ENCODE assay signal across 1 cellular context in the genomic region with DNA sequence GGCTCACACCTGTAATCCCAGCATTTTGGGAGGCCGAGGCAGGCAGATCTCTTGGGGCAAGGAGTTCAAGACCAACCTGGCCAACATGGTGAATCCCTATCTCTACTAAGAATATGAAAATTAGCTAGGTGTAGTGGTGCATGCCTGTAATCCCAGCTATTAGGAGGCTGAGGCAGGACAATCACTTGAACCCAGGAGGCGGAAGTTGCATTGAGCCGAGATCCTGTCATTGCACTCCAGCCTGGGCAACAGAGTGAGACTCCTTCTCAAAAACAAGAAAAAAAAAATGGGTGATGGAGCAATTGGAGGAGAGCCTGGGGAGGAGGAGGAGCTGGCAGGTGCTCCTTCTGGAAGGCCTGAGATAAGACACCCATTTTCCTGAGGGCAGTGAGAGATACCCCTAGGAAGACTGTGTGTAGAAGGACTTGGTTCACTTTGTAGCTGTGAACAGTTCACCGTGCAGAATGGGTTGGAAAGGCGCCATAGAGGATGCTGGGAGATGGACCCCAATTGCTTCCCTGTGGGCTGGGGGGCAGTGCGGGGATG.
TF ChIP-seq lines count a peak whose summit lies in the region.

No MANE protein-coding gene starts in this region.

TF ChIP-seq in K562, 482 proteins besides CTCF, POLR2A, EP300 and RAD21 (continued from another document and continues in another):
- TF ChIP-seq, protein P1, sequence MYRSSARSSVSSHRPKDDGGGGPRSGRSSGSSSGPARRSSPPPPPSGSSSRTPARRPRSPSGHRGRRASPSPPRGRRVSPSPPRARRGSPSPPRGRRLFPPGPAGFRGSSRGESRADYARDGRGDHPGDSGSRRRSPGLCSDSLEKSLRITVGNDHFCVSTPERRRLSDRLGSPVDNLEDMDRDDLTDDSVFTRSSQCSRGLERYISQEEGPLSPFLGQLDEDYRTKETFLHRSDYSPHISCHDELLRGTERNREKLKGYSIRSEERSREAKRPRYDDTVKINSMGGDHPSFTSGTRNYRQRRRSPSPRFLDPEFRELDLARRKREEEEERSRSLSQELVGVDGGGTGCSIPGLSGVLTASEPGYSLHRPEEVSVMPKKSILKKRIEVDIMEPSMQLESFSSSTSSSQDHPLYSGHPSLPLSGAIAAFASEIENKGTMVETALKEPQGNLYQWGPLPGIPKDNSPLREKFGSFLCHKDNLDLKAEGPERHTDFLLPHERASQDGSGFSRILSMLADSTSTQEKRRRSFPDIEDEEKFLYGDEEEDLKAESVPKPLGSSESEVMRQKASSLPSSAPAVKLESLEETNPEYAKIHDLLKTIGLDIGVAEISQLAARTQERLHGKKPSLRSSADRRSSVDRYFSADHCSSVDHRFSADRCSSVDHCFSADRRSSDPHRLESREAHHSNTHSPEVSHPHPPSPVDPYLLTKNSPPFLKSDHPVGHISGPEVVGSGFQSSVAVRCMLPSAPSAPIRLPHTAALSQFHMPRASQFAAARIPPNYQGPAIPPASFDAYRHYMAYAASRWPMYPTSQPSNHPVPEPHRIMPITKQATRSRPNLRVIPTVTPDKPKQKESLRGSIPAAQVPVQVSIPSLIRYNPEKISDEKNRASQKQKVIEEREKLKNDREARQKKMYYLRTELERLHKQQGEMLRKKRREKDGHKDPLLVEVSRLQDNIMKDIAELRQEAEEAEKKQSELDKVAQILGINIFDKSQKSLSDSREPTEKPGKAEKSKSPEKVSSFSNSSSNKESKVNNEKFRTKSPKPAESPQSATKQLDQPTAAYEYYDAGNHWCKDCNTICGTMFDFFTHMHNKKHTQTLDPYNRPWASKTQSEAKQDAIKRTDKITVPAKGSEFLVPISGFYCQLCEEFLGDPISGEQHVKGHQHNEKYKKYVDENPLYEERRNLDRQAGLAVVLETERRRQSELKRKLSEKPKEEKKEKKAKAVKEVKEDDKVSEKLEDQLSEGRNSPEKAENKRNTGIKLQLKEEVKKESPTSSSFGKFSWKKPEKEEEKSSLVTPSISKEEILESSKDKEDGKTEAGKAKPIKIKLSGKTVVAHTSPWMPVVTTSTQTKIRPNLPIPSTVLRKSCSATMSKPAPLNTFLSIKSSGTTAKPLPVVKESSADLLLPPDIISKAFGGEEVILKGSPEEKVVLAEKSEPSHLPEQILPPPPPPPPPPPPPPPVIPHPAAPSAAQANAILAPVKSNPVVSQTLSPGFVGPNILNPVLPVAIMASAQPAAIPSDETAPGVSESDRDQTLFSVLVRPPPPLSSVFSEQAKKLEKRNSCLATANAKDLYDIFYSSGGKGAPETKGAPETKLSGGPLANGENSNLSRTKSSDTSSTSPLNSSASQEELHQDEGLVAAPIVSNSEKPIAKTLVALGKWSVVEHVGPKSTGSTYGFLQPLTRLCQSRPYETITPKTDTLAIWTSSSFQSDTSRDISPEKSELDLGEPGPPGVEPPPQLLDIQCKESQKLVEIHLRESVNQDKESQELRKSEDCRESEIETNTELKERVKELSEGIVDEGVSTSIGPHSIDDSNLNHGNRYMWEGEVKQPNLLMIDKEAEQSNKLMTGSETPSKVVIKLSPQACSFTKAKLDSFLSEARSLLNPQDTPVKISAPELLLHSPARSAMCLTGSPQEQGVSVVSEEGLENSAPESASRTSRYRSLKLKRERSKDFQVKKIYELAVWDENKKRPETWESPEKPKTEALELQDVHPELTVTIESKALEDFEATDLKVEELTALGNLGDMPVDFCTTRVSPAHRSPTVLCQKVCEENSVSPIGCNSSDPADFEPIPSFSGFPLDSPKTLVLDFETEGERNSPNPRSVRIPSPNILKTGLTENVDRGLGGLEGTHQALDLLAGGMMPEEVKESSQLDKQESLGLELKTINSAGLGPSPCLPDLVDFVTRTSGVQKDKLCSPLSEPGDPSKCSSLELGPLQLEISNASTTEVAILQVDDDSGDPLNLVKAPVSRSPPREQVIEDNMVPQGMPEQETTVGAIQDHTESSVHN (IDR thresholded peaks at IDR 0.05; ENCODE audit: borderline replicate concordance in 1 of 2, low read depth in 1 of 2), result no peak
- no peak for TF ChIP-seq ZNF583 (CRISPR knock-in tag; IDR thresholded peaks at IDR 0.05)
- TF ChIP-seq, protein P2, sequence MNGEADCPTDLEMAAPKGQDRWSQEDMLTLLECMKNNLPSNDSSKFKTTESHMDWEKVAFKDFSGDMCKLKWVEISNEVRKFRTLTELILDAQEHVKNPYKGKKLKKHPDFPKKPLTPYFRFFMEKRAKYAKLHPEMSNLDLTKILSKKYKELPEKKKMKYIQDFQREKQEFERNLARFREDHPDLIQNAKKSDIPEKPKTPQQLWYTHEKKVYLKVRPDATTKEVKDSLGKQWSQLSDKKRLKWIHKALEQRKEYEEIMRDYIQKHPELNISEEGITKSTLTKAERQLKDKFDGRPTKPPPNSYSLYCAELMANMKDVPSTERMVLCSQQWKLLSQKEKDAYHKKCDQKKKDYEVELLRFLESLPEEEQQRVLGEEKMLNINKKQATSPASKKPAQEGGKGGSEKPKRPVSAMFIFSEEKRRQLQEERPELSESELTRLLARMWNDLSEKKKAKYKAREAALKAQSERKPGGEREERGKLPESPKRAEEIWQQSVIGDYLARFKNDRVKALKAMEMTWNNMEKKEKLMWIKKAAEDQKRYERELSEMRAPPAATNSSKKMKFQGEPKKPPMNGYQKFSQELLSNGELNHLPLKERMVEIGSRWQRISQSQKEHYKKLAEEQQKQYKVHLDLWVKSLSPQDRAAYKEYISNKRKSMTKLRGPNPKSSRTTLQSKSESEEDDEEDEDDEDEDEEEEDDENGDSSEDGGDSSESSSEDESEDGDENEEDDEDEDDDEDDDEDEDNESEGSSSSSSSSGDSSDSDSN (IDR thresholded peaks at IDR 0.05; ENCODE audit: borderline replicate concordance in 1 of 2, low read depth in 2 of 2, low read length in 2 of 2), result no peak
- no peak for TF ChIP-seq NBN (IDR thresholded peaks at IDR 0.05; ENCODE audit: low read depth)
- no peak for TF ChIP-seq ZNF57 (CRISPR knock-in tag; IDR thresholded peaks at IDR 0.05)
- TF ChIP-seq, protein P3, sequence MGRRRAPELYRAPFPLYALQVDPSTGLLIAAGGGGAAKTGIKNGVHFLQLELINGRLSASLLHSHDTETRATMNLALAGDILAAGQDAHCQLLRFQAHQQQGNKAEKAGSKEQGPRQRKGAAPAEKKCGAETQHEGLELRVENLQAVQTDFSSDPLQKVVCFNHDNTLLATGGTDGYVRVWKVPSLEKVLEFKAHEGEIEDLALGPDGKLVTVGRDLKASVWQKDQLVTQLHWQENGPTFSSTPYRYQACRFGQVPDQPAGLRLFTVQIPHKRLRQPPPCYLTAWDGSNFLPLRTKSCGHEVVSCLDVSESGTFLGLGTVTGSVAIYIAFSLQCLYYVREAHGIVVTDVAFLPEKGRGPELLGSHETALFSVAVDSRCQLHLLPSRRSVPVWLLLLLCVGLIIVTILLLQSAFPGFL (CRISPR knock-in tag; IDR thresholded peaks at IDR 0.05), result no peak
- TF ChIP-seq POLR2AphosphoS5 (IDR thresholded peaks at IDR 0.05; ENCODE audit: control insufficient read depth, insufficient read depth, low read depth, low read length), result no peak
- no peak for TF ChIP-seq TAF9B (IDR thresholded peaks at IDR 0.05; ENCODE audit: partially characterized antibody)
- TF ChIP-seq PML (IDR thresholded peaks at IDR 0.05; ENCODE audit: low read length), result no peak
- TF ChIP-seq, protein P4, sequence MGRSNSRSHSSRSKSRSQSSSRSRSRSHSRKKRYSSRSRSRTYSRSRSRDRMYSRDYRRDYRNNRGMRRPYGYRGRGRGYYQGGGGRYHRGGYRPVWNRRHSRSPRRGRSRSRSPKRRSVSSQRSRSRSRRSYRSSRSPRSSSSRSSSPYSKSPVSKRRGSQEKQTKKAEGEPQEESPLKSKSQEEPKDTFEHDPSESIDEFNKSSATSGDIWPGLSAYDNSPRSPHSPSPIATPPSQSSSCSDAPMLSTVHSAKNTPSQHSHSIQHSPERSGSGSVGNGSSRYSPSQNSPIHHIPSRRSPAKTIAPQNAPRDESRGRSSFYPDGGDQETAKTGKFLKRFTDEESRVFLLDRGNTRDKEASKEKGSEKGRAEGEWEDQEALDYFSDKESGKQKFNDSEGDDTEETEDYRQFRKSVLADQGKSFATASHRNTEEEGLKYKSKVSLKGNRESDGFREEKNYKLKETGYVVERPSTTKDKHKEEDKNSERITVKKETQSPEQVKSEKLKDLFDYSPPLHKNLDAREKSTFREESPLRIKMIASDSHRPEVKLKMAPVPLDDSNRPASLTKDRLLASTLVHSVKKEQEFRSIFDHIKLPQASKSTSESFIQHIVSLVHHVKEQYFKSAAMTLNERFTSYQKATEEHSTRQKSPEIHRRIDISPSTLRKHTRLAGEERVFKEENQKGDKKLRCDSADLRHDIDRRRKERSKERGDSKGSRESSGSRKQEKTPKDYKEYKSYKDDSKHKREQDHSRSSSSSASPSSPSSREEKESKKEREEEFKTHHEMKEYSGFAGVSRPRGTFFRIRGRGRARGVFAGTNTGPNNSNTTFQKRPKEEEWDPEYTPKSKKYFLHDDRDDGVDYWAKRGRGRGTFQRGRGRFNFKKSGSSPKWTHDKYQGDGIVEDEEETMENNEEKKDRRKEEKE (IDR thresholded peaks at IDR 0.05; ENCODE audit: borderline replicate concordance in 1 of 2, control insufficient read depth in 1 of 2, low read depth in 2 of 2, low read length in 1 of 2), result no peak
- no peak for TF ChIP-seq ELF1 (tag; IDR thresholded peaks at IDR 0.05)
- TF ChIP-seq ZNF586 (CRISPR knock-in tag; conservative IDR thresholded peaks at IDR 0.05), result no peak
- no peak for TF ChIP-seq MTA3 (IDR thresholded peaks at IDR 0.05; ENCODE audit: borderline replicate concordance)
- TF ChIP-seq SP1 (CRISPR knock-in tag; IDR thresholded peaks at IDR 0.05), result no peak
- TF ChIP-seq PHF20 (IDR thresholded peaks at IDR 0.05; ENCODE audit: partially characterized antibody), result peak; percentile 15
- no peak for TF ChIP-seq LARP7 (IDR thresholded peaks at IDR 0.05)
- no peak for TF ChIP-seq MEF2D (tag; conservative IDR thresholded peaks at IDR 0.05; ENCODE audit: low read depth)
- TF ChIP-seq SLC30A9 (CRISPR knock-in tag; IDR thresholded peaks at IDR 0.05), result no peak
- no peak for TF ChIP-seq CC2D1A (IDR thresholded peaks at IDR 0.05)
- TF ChIP-seq ATF7 (IDR thresholded peaks at IDR 0.05), result no peak
- TF ChIP-seq, protein P5, sequence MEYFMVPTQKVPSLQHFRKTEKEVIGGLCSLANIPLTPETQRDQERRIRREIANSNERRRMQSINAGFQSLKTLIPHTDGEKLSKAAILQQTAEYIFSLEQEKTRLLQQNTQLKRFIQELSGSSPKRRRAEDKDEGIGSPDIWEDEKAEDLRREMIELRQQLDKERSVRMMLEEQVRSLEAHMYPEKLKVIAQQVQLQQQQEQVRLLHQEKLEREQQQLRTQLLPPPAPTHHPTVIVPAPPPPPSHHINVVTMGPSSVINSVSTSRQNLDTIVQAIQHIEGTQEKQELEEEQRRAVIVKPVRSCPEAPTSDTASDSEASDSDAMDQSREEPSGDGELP (CRISPR knock-in tag; IDR thresholded peaks at IDR 0.05; ENCODE audit: borderline replicate concordance), result no peak
- no peak for TF ChIP-seq JUN (IDR thresholded peaks at IDR 0.05; ENCODE audit: borderline replicate concordance, low read depth, low read length)
- TF ChIP-seq JUN (CRISPR knock-in tag; IDR thresholded peaks at IDR 0.05; ENCODE audit: borderline replicate concordance), result no peak
- no peak for TF ChIP-seq ZNF589 (CRISPR knock-in tag; IDR thresholded peaks at IDR 0.05; ENCODE audit: low read depth)
- no peak for TF ChIP-seq KDM2B (CRISPR knock-in tag; IDR thresholded peaks at IDR 0.05)
- no peak for TF ChIP-seq DMBX1 (CRISPR knock-in tag; IDR thresholded peaks at IDR 0.05; ENCODE audit: borderline replicate concordance)
- no peak for TF ChIP-seq ZNF695 (CRISPR knock-in tag; IDR thresholded peaks at IDR 0.05)
- TF ChIP-seq, protein P6, sequence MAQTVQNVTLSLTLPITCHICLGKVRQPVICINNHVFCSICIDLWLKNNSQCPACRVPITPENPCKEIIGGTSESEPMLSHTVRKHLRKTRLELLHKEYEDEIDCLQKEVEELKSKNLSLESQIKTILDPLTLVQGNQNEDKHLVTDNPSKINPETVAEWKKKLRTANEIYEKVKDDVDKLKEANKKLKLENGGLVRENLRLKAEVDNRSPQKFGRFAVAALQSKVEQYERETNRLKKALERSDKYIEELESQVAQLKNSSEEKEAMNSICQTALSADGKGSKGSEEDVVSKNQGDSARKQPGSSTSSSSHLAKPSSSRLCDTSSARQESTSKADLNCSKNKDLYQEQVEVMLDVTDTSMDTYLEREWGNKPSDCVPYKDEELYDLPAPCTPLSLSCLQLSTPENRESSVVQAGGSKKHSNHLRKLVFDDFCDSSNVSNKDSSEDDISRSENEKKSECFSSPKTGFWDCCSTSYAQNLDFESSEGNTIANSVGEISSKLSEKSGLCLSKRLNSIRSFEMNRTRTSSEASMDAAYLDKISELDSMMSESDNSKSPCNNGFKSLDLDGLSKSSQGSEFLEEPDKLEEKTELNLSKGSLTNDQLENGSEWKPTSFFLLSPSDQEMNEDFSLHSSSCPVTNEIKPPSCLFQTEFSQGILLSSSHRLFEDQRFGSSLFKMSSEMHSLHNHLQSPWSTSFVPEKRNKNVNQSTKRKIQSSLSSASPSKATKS (CRISPR knock-in tag; IDR thresholded peaks at IDR 0.05), result no peak
- no peak for TF ChIP-seq HEY1 (CRISPR knock-in tag; IDR thresholded peaks at IDR 0.05; ENCODE audit: borderline replicate concordance)
- no peak for TF ChIP-seq NFRKB (IDR thresholded peaks at IDR 0.05; ENCODE audit: low read depth)
- TF ChIP-seq, protein P7, sequence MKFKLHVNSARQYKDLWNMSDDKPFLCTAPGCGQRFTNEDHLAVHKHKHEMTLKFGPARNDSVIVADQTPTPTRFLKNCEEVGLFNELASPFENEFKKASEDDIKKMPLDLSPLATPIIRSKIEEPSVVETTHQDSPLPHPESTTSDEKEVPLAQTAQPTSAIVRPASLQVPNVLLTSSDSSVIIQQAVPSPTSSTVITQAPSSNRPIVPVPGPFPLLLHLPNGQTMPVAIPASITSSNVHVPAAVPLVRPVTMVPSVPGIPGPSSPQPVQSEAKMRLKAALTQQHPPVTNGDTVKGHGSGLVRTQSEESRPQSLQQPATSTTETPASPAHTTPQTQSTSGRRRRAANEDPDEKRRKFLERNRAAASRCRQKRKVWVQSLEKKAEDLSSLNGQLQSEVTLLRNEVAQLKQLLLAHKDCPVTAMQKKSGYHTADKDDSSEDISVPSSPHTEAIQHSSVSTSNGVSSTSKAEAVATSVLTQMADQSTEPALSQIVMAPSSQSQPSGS (CRISPR knock-in tag; IDR thresholded peaks at IDR 0.05), result no peak
- TF ChIP-seq SNRNP70 (optimal IDR thresholded peaks at IDR 0.05; ENCODE audit: low read depth, low read length), result no peak
- no peak; the same call in 1 of the 2 replicates for TF ChIP-seq ZEB2 (IDR thresholded peaks at IDR 0.05)
- TF ChIP-seq NCOA6 (IDR thresholded peaks at IDR 0.05), result no peak
- no peak for TF ChIP-seq DACH1 (IDR thresholded peaks at IDR 0.05; ENCODE audit: partially characterized antibody)
